15 cellular contexts compared by ENCODE assay signal in the genomic region with DNA sequence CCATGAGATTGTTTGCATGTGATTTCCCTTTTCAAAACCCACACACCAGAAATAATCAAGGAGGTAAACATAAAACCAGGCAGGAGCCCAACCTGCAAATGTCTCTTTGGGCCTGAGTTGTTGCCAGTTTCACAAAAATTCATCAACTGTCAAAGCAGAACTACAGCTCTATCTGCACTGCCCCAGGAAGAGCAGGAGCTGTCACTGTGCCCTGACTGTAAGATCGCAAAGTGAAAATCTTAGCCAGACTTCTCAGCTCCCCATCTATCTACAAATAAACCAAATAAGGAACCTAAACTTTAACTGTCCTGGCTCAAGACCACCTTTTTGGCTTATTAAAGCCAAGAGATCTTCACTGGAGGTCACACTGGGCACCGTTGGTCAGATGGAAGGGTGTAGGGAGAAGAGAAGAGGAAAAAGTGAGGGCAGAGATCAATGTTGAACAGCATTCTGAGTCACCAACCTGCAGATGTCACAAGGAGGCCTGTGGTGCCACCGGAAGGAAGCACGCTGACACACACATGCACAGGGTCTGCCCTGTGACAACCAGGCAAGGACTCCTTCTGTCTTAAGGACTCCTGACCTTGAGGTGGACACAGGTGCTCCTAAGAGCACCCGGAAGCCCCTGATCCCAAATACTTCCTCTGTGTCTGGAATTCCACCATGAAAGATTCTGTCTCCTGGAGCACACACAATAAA. TPM values are rescaled to one million over a fixed set of nuclear protein-coding genes. Genes with fewer than 3 reads are reported as not detected.
DNase-seq lines count a peak whose midpoint lies in the region; ATAC-seq and TF ChIP-seq lines count a peak whose summit lies in the region.
"Had no signal": no experiment of that assay in that cellular context is flagged by ENCODE, and none has a peak within 500 bp of the region (broad histone marks: within the 10 kb centered on the region; RNA-seq: fewer than 3 reads in every experiment).

No MANE protein-coding gene starts in this region.

- WGBS in spleen, 5 donors: 31 to 52% (median 49%) methylated on average over 5 of the region's 5 CpGs
- WGBS in prostate gland: 84% methylated on average over 5 of the region's 5 CpGs

- BruUV-seq in PC-3 (replicated peaks; lab: Mats Ljungman, UMichigan): no TSS peak

- peak overlapping the region; percentile 18 for H3K27ac Mint-ChIP-seq in activated T-cell treated with anti-CD3 and anti-CD28 coated beads, Interleukin-2, amount 50 U/mL, for 24 hours
- peak overlapping the region; percentile 71 for H3K27ac Mint-ChIP-seq in activated naive CD4-positive, alpha-beta T cell treated with anti-CD3 and anti-CD28 coated beads, Interleukin-2, amount 10 ng/mL, durations not matched to agents 7 days and 5 days
- H3K27ac Mint-ChIP-seq: endodermal cell had no signal

- no peaks in the 10 kb centered on the region for H3K9me3 Mint-ChIP-seq in activated T-cell treated with anti-CD3 and anti-CD28 coated beads, Interleukin-2, amount 50 U/mL, for 24 hours
- H3K9me3 Mint-ChIP-seq in activated naive CD4-positive, alpha-beta T cell treated with anti-CD3 and anti-CD28 coated beads, Interleukin-2, amount 10 ng/mL, durations not matched to agents 7 days and 5 days: peaks cover 3% of the 10 kb centered on the region

- H3K9me2 ChIP-seq in PC-3 (replicated peaks; ENCODE audit: low read length): no peaks in the 10 kb centered on the region

- H3K4me1 Mint-ChIP-seq in activated T-cell treated with anti-CD3 and anti-CD28 coated beads, Interleukin-2, amount 50 U/mL, for 24 hours (ENCODE audit: low read depth): peaks cover 6% of the 10 kb centered on the region
- H3K4me1 Mint-ChIP-seq in activated naive CD4-positive, alpha-beta T cell treated with anti-CD3 and anti-CD28 coated beads, Interleukin-2, amount 10 ng/mL, durations not matched to agents 7 days and 5 days: peaks cover 20% of the 10 kb centered on the region
- H3K4me1 Mint-ChIP-seq: endodermal cell had no signal

- no peak overlapping the region for H3K4me2 ChIP-seq in PC-3 (ENCODE audit: low read length)

- no peak overlapping the region for H3K9ac ChIP-seq in PC-3 (ENCODE audit: low read length)

- TF ChIP-seq POLR2A in spleen (IDR thresholded peaks at IDR 0.05) (no peak), prostate gland (IDR thresholded peaks at IDR 0.05) (no peak)

- H3K27me3 ChIP-seq in PC-3 (ENCODE audit: low read length) (no peaks in the 10 kb centered on the region), spleen (replicated peaks in 1 of 7) (no peaks in the 10 kb centered on the region), prostate gland (replicated peaks; ENCODE audit: insufficient read depth) (no peaks in the 10 kb centered on the region)

- H3K9me3 ChIP-seq in PC-3 (ENCODE audit: low read length): no peaks in the 10 kb centered on the region
- H3K9me3 ChIP-seq in spleen: peaks cover 0 to 8% (median 0%) of the 10 kb centered on the region in 8 donors
- H3K9me3 ChIP-seq in prostate gland: no peaks in the 10 kb centered on the region

- no peaks in the 10 kb centered on the region for H3K36me3 Mint-ChIP-seq in activated T-cell treated with anti-CD3 and anti-CD28 coated beads, Interleukin-2, amount 50 U/mL, for 24 hours (ENCODE audit: low read depth)
- no peaks in the 10 kb centered on the region for H3K36me3 Mint-ChIP-seq in activated naive CD4-positive, alpha-beta T cell treated with anti-CD3 and anti-CD28 coated beads, Interleukin-2, amount 10 ng/mL, durations not matched to agents 7 days and 5 days

- H3K4me1 ChIP-seq in PC-3 (ENCODE audit: insufficient read depth, low read length): no peaks in the 10 kb centered on the region
- H3K4me1 ChIP-seq in spleen: peaks cover 0 to 59% (median 14%) of the 10 kb centered on the region in 6 donors
- no peaks in the 10 kb centered on the region for H3K4me1 ChIP-seq in prostate gland (replicated peaks)

- no peak overlapping the region for H2AFZ ChIP-seq in PC-3 (ENCODE audit: low read length)

- POLR2A ChIA-PET in PC-3 (lab: Charles Lee; ENCODE audit: unreplicated experiment): no interaction called here

- TF ChIP-seq CTCF in PC-3 (conservative IDR thresholded peaks at IDR 0.05; ENCODE audit: low read depth, low read length) (no peak), spleen (IDR thresholded peaks at IDR 0.05 in 8 of 11, conservative IDR thresholded peaks at IDR 0.05 in 3 of 11) (no peak), prostate gland (IDR thresholded peaks at IDR 0.05) (no peak)

- intact Hi-C loops in PC-3 (cut with micrococcal nuclease): no loop called here
- intact Hi-C loops in spleen (cut with DNase I; ENCODE audit: low total_unique reads): no loop called here
- intact Hi-C loops in prostate gland (cut with DNase I): no loop called here

- ATAC-seq in PC-3 (peak; percentile 48), HG03108 (IDR thresholded peaks at IDR 0.05; ENCODE audit: unreplicated experiment) (no peak)

- no peaks in the 10 kb centered on the region for H3F3A ChIP-seq in PC-3 (ENCODE audit: low read length, unreplicated experiment)

- H3K4me3 Mint-ChIP-seq in activated T-cell treated with anti-CD3 and anti-CD28 coated beads, Interleukin-2, amount 50 U/mL, for 24 hours: no peak overlapping the region
- H3K4me3 Mint-ChIP-seq in activated naive CD4-positive, alpha-beta T cell treated with anti-CD3 and anti-CD28 coated beads, Interleukin-2, amount 10 ng/mL, durations not matched to agents 7 days and 5 days: no peak overlapping the region
- H3K4me3 Mint-ChIP-seq: endodermal cell had no signal

- H3K4me3 ChIP-seq in PC-3 (ENCODE audit: low read length) (no peak overlapping the region), spleen (peak overlapping the region in 1 of 8 donors; percentile 13), prostate gland (no peak overlapping the region)

- H3K27ac ChIP-seq in PC-3 (ENCODE audit: low read length): no peak overlapping the region
- H3K27ac ChIP-seq in spleen: peak overlapping the region in 6 of 8 donors; percentile 36 to 81 (median 74)
- H3K27ac ChIP-seq in prostate gland: no peak overlapping the region

- H4K20me1 ChIP-seq in PC-3 (ENCODE audit: low read length): no peaks in the 10 kb centered on the region

- no peaks in the 10 kb centered on the region for H3K79me2 ChIP-seq in PC-3 (ENCODE audit: low read length)

- CTCF ChIA-PET in PC-3 (lab: Charles Lee): no interaction called here
- CTCF ChIA-PET in activated naive CD4-positive, alpha-beta T cell treated with anti-CD3 and anti-CD28 coated beads, Interleukin-2, amount 10 ng/mL, durations not matched to agents 7 days and 5 days (lab: Charles Lee): interaction anchor here (0.7 kb wide), 1 partner anchor 20 kb away, joined by 3 read pairs; no protein-coding TSS in a partner anchor

- H3K27me3 Mint-ChIP-seq in activated T-cell treated with anti-CD3 and anti-CD28 coated beads, Interleukin-2, amount 50 U/mL, for 24 hours: no peaks in the 10 kb centered on the region
- peaks cover 23% of the 10 kb centered on the region for H3K27me3 Mint-ChIP-seq in activated naive CD4-positive, alpha-beta T cell treated with anti-CD3 and anti-CD28 coated beads, Interleukin-2, amount 10 ng/mL, durations not matched to agents 7 days and 5 days

- no peak for DNase-seq in activated T-cell treated with anti-CD3 and anti-CD28 coated beads, Interleukin-2, amount 50 U/mL, for 24 hours
- no peak for DNase-seq in activated T-cell treated with anti-CD3 and anti-CD28 coated beads, Interleukin-2, amount 50 U/mL, for 1 hour
- DNase-seq in PC-3 (peak; percentile 24), spleen (no peak), prostate gland (ENCODE audit: low spot score) (no peak), NCI-H1417 treated with DMSO at 0.1 percent for 48 hours (lab: John Stamatoyannopoulos, UW) (no peak)
- DNase-seq in activated naive CD4-positive, alpha-beta T cell treated with anti-CD3 and anti-CD28 coated beads, Interleukin-2, amount 10 ng/mL, durations not matched to agents 7 days and 5 days: no peak
- DNase-seq: ACHN, DMS53, endodermal cell, islet precursor cell, NCI-H1417, NCI-H510A, T1000 had no signal

- H3K36me3 ChIP-seq in PC-3 (ENCODE audit: low read depth, low read length) (no peaks in the 10 kb centered on the region), spleen (no peaks in the 10 kb centered on the region), prostate gland (no peaks in the 10 kb centered on the region)

RNA-seq across cellular contexts. Expression of a gene that starts 58.7 kb away (rescaled TPM):
- total RNA-seq in PC-3 (2014; rRNA removed) (262 and 270 TPM in 2 replicates), spleen (100 to 1,000 TPM; 128 to 263 (median 190) TPM), prostate gland (100 to 1,000 TPM; 291 to 359 TPM)
- 10 to 100 TPM; 44.9 to 78.1 (median 75.4) TPM for polyA plus RNA-seq in spleen

Comparison
In these comparisons a context has a peak if more than half of its experiments do, and no peak if none do; other contexts are left out.
1. H3K27ac ChIP-seq: peak in spleen (6 of 8); none in PC-3 (single experiment) and prostate gland (0 of 2).